Comparison of ENCODE assay signal across 7 cellular contexts in the genomic region with DNA sequence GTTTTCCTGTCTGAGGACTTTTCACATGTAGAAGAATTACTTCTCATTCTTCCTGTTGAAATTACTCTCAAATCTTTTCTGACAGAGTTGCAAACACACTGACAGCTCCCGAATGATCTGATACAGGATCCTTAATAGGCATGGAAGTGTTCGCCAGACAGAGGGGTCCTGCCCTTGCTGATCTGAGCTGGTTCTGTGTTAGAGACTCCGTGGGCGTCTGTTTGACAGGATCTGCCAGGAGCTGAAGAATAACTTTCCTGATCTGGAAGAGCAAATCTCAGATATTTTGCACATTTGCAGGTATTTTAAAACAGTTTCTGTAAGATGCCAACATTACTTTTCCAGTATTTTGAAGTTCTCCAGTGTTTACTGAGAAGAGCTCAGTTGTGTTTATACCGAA.
"Had no signal": no experiment of that assay in that cellular context is flagged by ENCODE, and none has a peak within 500 bp of the region (broad histone marks: within the 10 kb centered on the region; RNA-seq: fewer than 3 reads in every experiment).

No MANE protein-coding gene starts in this region.

- H3K4me3 Mint-ChIP-seq: H9 had no signal

- FAIRE-seq: HTR-8/SVneo had no signal

- H3K9ac ChIP-seq: KMS-11 had no signal

- DNase-seq: GOT3, H9, HCEC 1CT, IMR-90, KBM-7 had no signal

- H3K9me3 Mint-ChIP-seq: H9 had no signal

- H3K27ac ChIP-seq: KMS-11 had no signal

- H3K4me2 ChIP-seq: KMS-11 had no signal

- H3K27ac Mint-ChIP-seq: H9 had no signal
